ENCODE assay signal across 24 cellular contexts in genomic region chr7:79968894-79969293, GRCh38.
"Had no signal": no experiment of that assay in that cellular context is flagged by ENCODE, and none has a peak within 500 bp of the region (broad histone marks: within the 10 kb centered on the region; RNA-seq: fewer than 3 reads in every experiment).

No MANE protein-coding gene starts in this region.

- H3K27ac Mint-ChIP-seq: activated CD8-positive, alpha-beta T cell treated with anti-CD3 and anti-CD28 coated beads, Interleukin-2, amount 10 ng/mL, durations not matched to agents 7 days and 5 days; T-cell had no signal

- H2AFZ ChIP-seq: PC-9 had no signal

- DNase-seq: activated CD4-positive, alpha-beta T cell treated with anti-CD3 and anti-CD28 coated beads for 4 hours; activated CD4-positive, alpha-beta T cell treated with anti-CD3 and anti-CD28 coated beads, Interleukin-2, amount 50 U/mL, for 4 hours; activated CD8-positive, alpha-beta memory T cell treated with anti-CD3 and anti-CD28 coated beads, Interleukin-2, amount 50 U/mL, for 48 hours; activated CD8-positive, alpha-beta T cell treated with anti-CD3 and anti-CD28 coated beads, Interleukin-2, amount 10 ng/mL, durations not matched to agents 7 days and 5 days; activated naive CD4-positive, alpha-beta T cell treated with anti-CD3 and anti-CD28 coated beads, Interleukin-2, amount 50 U/mL, for 16 hours; activated T-cell treated with anti-CD3 and anti-CD28 coated beads, Interleukin-2, amount 50 U/mL, for 1 hour; amniotic stem cell; KG1; NCI-H1048; NCI-H146; NCI-H187 treated with DMSO at 0.1 percent for 48 hours; NCI-H2081 treated with DMSO at 0.1 percent for 48 hours; NCI-H2171; NCI-H2227 treated with DMSO at 0.1 percent for 48 hours; NCI-H446 treated with DMSO at 0.1 percent for 48 hours; NCI-H526 treated with DMSO at 0.1 percent for 48 hours; PC-9; SHP77 treated with DMSO at 0.1 percent for 48 hours; T-cell; T-helper 2 cell; T1000 had no signal

- H3K9me3 Mint-ChIP-seq: brain had no signal

- H3K4me3 Mint-ChIP-seq: activated CD8-positive, alpha-beta T cell treated with anti-CD3 and anti-CD28 coated beads, Interleukin-2, amount 10 ng/mL, durations not matched to agents 7 days and 5 days; brain; central memory CD8-positive, alpha-beta T cell; T-cell had no signal

- H3K4me3 ChIP-seq: PC-9 had no signal

- H3K27me3 Mint-ChIP-seq: brain; central memory CD8-positive, alpha-beta T cell; T-cell had no signal

- FAIRE-seq: TTC549 had no signal

- H3K4me2 ChIP-seq: PC-9 had no signal

- H3K27ac ChIP-seq: PC-9 had no signal

- H3K4me1 Mint-ChIP-seq: central memory CD8-positive, alpha-beta T cell had no signal

- H3K36me3 Mint-ChIP-seq: brain, T-cell had no signal

- ATAC-seq: activated CD8-positive, alpha-beta T cell treated with anti-CD3 and anti-CD28 coated beads, Interleukin-2, amount 10 ng/mL, durations not matched to agents 7 days and 5 days; T-cell had no signal
